ENCODE assay signal across 28 cellular contexts in the genomic region with DNA sequence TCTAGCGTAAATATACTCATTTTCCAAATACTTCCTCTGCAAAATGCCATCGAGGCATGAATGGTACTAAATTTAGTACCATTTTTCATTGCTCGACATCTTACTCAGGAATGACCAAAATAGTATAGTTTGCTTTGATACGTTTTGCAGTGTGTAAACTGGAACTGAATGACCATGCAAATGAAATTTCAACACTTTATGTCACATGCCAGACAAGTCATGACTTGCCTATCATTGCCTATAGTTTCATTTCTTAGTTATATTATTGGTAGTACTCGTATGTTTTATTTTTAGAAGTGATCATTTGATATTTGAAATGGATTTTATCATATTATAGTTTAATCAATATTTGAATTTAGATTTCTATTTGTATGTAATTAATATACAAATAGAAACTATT. TPM values are rescaled to one million over a fixed set of nuclear protein-coding genes. Genes with fewer than 3 reads are reported as not detected.
"Had no signal": no experiment of that assay in that cellular context is flagged by ENCODE, and none has a peak within 500 bp of the region (broad histone marks: within the 10 kb centered on the region; RNA-seq: fewer than 3 reads in every experiment).

No MANE protein-coding gene starts in this region.

- H3K36me3 Mint-ChIP-seq: activated naive CD4-positive, alpha-beta T cell treated with anti-CD3 and anti-CD28 coated beads, Interleukin-2, amount 10 ng/mL, durations not matched to agents 7 days and 5 days; activated naive CD8-positive, alpha-beta T cell treated with anti-CD3 and anti-CD28 coated beads, Interleukin-2, amount 10 ng/mL, durations not matched to agents 7 days and 5 days; brain; immature natural killer cell had no signal

- H3K36me3 ChIP-seq: ascending aorta, left ventricle myocardium inferior, ovary, right lobe of liver, transverse colon had no signal

- H3K27me3 ChIP-seq: ascending aorta, ovary, right lobe of liver, transverse colon had no signal

- H3K4me1 Mint-ChIP-seq: activated CD4-positive, alpha-beta memory T cell treated with anti-CD3 and anti-CD28 coated beads, Interleukin-2, amount 10 ng/mL, durations not matched to agents 7 days and 5 days; activated CD4-positive, alpha-beta T cell treated with anti-CD3 and anti-CD28 coated beads, Interleukin-2, amount 10 ng/mL, durations not matched to agents 7 days and 5 days; activated naive CD4-positive, alpha-beta T cell treated with anti-CD3 and anti-CD28 coated beads, Interleukin-2, amount 10 ng/mL, durations not matched to agents 7 days and 5 days; activated naive CD8-positive, alpha-beta T cell treated with anti-CD3 and anti-CD28 coated beads, Interleukin-2, amount 10 ng/mL, durations not matched to agents 7 days and 5 days; endodermal cell; immature natural killer cell; nephron had no signal

- H3K4me3 Mint-ChIP-seq: activated CD4-positive, alpha-beta memory T cell treated with anti-CD3 and anti-CD28 coated beads, Interleukin-2, amount 10 ng/mL, durations not matched to agents 7 days and 5 days; activated CD4-positive, alpha-beta T cell treated with anti-CD3 and anti-CD28 coated beads, Interleukin-2, amount 10 ng/mL, durations not matched to agents 7 days and 5 days; activated naive CD4-positive, alpha-beta T cell treated with anti-CD3 and anti-CD28 coated beads, Interleukin-2, amount 10 ng/mL, durations not matched to agents 7 days and 5 days; activated naive CD8-positive, alpha-beta T cell treated with anti-CD3 and anti-CD28 coated beads, Interleukin-2, amount 10 ng/mL, durations not matched to agents 7 days and 5 days; activated T-cell treated with anti-CD3 and anti-CD28 coated beads, Interleukin-2, amount 50 U/mL, for 24 hours; brain; dendritic cell treated with granulocyte-macrophage colony-stimulating factor and Interleukin-4, amounts not matched to agents 40 ng/mL and 50 ng/mL, for 4 days; endodermal cell; immature natural killer cell; nephron had no signal

- H3K27ac Mint-ChIP-seq: activated CD4-positive, alpha-beta memory T cell treated with anti-CD3 and anti-CD28 coated beads, Interleukin-2, amount 10 ng/mL, durations not matched to agents 7 days and 5 days; activated CD4-positive, alpha-beta T cell treated with anti-CD3 and anti-CD28 coated beads, Interleukin-2, amount 10 ng/mL, durations not matched to agents 7 days and 5 days; activated naive CD4-positive, alpha-beta T cell treated with anti-CD3 and anti-CD28 coated beads, Interleukin-2, amount 10 ng/mL, durations not matched to agents 7 days and 5 days; activated naive CD8-positive, alpha-beta T cell treated with anti-CD3 and anti-CD28 coated beads, Interleukin-2, amount 10 ng/mL, durations not matched to agents 7 days and 5 days; activated T-cell treated with anti-CD3 and anti-CD28 coated beads, Interleukin-2, amount 50 U/mL, for 24 hours; brain; dendritic cell treated with granulocyte-macrophage colony-stimulating factor and Interleukin-4, amounts not matched to agents 40 ng/mL and 50 ng/mL, for 4 days; endodermal cell; immature natural killer cell; nephron; progenitor cell of endocrine pancreas had no signal

- H3K4me3 ChIP-seq: ascending aorta, left ventricle myocardium inferior, lung, mucosa of descending colon, ovary, right lobe of liver, transverse colon had no signal

- H3K27ac ChIP-seq: ascending aorta, left ventricle myocardium inferior, ovary, right lobe of liver, transverse colon had no signal

- H3K27me3 Mint-ChIP-seq: activated CD4-positive, alpha-beta memory T cell treated with anti-CD3 and anti-CD28 coated beads, Interleukin-2, amount 10 ng/mL, durations not matched to agents 7 days and 5 days; activated naive CD4-positive, alpha-beta T cell treated with anti-CD3 and anti-CD28 coated beads, Interleukin-2, amount 10 ng/mL, durations not matched to agents 7 days and 5 days; activated naive CD8-positive, alpha-beta T cell treated with anti-CD3 and anti-CD28 coated beads, Interleukin-2, amount 10 ng/mL, durations not matched to agents 7 days and 5 days; activated T-cell treated with anti-CD3 and anti-CD28 coated beads, Interleukin-2, amount 50 U/mL, for 24 hours; brain; dendritic cell treated with granulocyte-macrophage colony-stimulating factor and Interleukin-4, amounts not matched to agents 40 ng/mL and 50 ng/mL, for 4 days; progenitor cell of endocrine pancreas had no signal

- ATAC-seq: mucosa of descending colon, right lobe of liver had no signal

- H3K4me1 ChIP-seq: ascending aorta, left ventricle myocardium inferior, right lobe of liver, transverse colon had no signal

- H3K9me3 ChIP-seq: ascending aorta, left ventricle myocardium inferior, mucosa of descending colon, ovary, right lobe of liver, transverse colon had no signal

- DNase-seq: activated CD4-positive, alpha-beta memory T cell treated with anti-CD3 and anti-CD28 coated beads, Interleukin-2, amount 10 ng/mL, durations not matched to agents 7 days and 5 days; activated CD4-positive, alpha-beta T cell treated with anti-CD3 and anti-CD28 coated beads, Interleukin-2, amount 10 ng/mL, durations not matched to agents 7 days and 5 days; activated CD4-positive, CD25-positive, alpha-beta regulatory T cell treated with anti-CD3 and anti-CD28 coated beads, Interleukin-2, amount 50 U/mL, for 72 hours; activated CD8-positive, alpha-beta memory T cell treated with anti-CD3 and anti-CD28 coated beads, Interleukin-2, amount 50 U/mL, for 48 hours; activated gamma-delta T cell; activated naive CD4-positive, alpha-beta T cell treated with anti-CD3 and anti-CD28 coated beads, Interleukin-2, amount 10 ng/mL, durations not matched to agents 7 days and 5 days; activated naive CD8-positive, alpha-beta T cell treated with anti-CD3 and anti-CD28 coated beads, Interleukin-2, amount 10 ng/mL, durations not matched to agents 7 days and 5 days; activated T-cell treated with anti-CD3 and anti-CD28 coated beads, Interleukin-2, amount 50 U/mL, for 24 hours; endodermal cell; head of caudate nucleus; hypothalamus; immature natural killer cell; left ventricle myocardium inferior; mucosa of descending colon; ovary; right lobe of liver; stimulated activated CD4-positive, alpha-beta T cell treated with anti-CD3 and anti-CD28 coated beads, Interleukin-2, amount 100 ng/mL, for 48 hours; stimulated activated naive CD4-positive, alpha-beta T cell treated with Interleukin-2 at 50 U/mL for 16 hours; T-helper 1 cell; T-helper 9 cell; transverse colon had no signal

RNA-seq across cellular contexts. Expression of gene MSTN, which starts 9.1 kb away (rescaled TPM):
- total RNA-seq: activated CD4-positive, alpha-beta memory T cell treated with anti-CD3 and anti-CD28 coated beads, Interleukin-2, amount 10 ng/mL, durations not matched to agents 7 days and 5 days; activated CD4-positive, alpha-beta T cell treated with anti-CD3 and anti-CD28 coated beads, Interleukin-2, amount 10 ng/mL, durations not matched to agents 7 days and 5 days; activated naive CD8-positive, alpha-beta T cell treated with anti-CD3 and anti-CD28 coated beads, Interleukin-2, amount 10 ng/mL, durations not matched to agents 7 days and 5 days; ascending aorta; endodermal cell; epithelial cell of proximal tubule; left ventricle myocardium inferior; right lobe of liver had no signal
- polyA plus RNA-seq: immature natural killer cell had no signal
